In the genomic region with DNA sequence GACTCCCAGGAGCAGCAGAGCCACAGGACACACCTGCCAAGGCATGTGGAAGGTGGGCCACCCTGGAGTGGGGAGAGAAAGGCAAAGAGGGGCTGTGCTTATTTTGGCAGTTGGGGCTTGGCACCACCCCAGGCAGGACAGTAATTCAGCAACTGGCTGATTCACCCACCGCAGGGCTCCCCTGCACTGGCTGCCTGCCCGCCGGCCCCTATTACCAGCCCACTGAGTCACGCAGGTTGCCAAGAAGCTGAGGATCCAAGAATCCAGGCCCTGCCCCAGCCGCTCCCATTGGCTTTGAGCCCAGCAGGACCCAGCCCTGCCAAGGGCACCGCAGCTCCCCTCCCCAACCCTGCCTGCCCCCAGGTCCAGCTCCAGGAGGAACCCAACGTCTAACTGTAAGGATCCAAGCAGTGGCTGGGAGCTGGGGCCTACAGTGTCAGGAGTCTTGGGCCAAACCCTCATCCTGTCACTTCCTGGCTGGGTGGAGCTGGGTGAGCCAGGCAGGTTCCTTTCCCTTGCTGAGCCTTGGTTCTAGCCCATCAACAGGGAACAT, we compare ENCODE assay signal across 8 cellular contexts. TPM values are rescaled to one million over a fixed set of nuclear protein-coding genes. Genes with fewer than 3 reads are reported as not detected.
DNase-seq lines count a peak whose midpoint lies in the region; ATAC-seq and TF ChIP-seq lines count a peak whose summit lies in the region.

No MANE protein-coding gene starts in this region.

- H3K4me1 Mint-ChIP-seq in T-cell: peaks cover 58 to 84% (median 68%) of the 10 kb centered on the region in 3 donors

- POLR2A ChIA-PET in T-cell (lab: Charles Lee): interaction anchor here (0.5 to 0.9 kb wide), 4 partner anchors 9 to 27 kb away, joined by 3 to 5 read pairs (median 3); no protein-coding TSS in a partner anchor

- H3K4me1 ChIP-seq in body of pancreas: peaks cover 67% of the 10 kb centered on the region

- peak; percentile 74 for DNase-seq in GM04504 (ENCODE audit: low read depth)
- peak in 7 of 34 experiments; percentile 26 to 61 (median 35) for DNase-seq in T-cell
- peak; percentile 49 to 84 (median 63) for DNase-seq in body of pancreas
- peak; percentile 93 for DNase-seq in kidney glomerular epithelial cell (lab: John Stamatoyannopoulos, UW)
- peak; percentile 55 to 70 for DNase-seq in stimulated activated CD4-positive, alpha-beta T cell treated with anti-CD3 and anti-CD28 coated beads, Interleukin-4, amount 100 ng/mL, for 48 hours (ENCODE audit: low read depth in 2 of 2)
- DNase-seq in NCI-H524 treated with DMSO at 0.1 percent for 48 hours (lab: John Stamatoyannopoulos, UW): no peak

- intact Hi-C loops in body of pancreas (cut with DNase I): no loop called here

- 30% methylated on average over 7 of the region's 7 CpGs; no CpG with 5 or more reads in 1 of the 2 donors for WGBS in body of pancreas, 2 donors

- peak overlapping the region in 2 of 3 donors; percentile 21 to 83 for H3K4me3 Mint-ChIP-seq in T-cell

- no peak for TF ChIP-seq POLR2A in body of pancreas (IDR thresholded peaks at IDR 0.05)

- CTCF ChIA-PET in T-cell (lab: Charles Lee): interaction anchor here in 1 of 2 donors (2.3 to 5.2 kb wide), 2 partner anchors 8 to 12 kb away, joined by 15 to 45 read pairs; no protein-coding TSS in a partner anchor

- H3K9me3 ChIP-seq in body of pancreas: no peaks in the 10 kb centered on the region

- no peaks in the 10 kb centered on the region for H3K36me3 ChIP-seq in body of pancreas (replicated peaks in 1 of 2; ENCODE audit: insufficient read depth in 1 of 2, low read depth in 2 of 2)

- no peak for TF ChIP-seq CTCF in body of pancreas (IDR thresholded peaks at IDR 0.05)

- H3K36me3 Mint-ChIP-seq in T-cell: peaks cover 4% of the 10 kb centered on the region

- H3K9me3 Mint-ChIP-seq in T-cell: no peaks in the 10 kb centered on the region

- H3K27ac ChIP-seq in body of pancreas: peak overlapping the region; percentile 91 to 99 (median 96)

- peak in 1 of 4 experiments; percentile 7 for ATAC-seq in T-cell (replicated peaks in 1 of 4)
- no peak for ATAC-seq in body of pancreas
- no peak for ATAC-seq in GM21737 (IDR thresholded peaks at IDR 0.05; ENCODE audit: unreplicated experiment)
- no peak for ATAC-seq in HG02884 (IDR thresholded peaks at IDR 0.05; ENCODE audit: unreplicated experiment)

- no peak overlapping the region for H3K4me3 ChIP-seq in body of pancreas

- H3K27me3 Mint-ChIP-seq in T-cell: no peaks in the 10 kb centered on the region

- H3K27ac Mint-ChIP-seq in T-cell: peak overlapping the region; percentile 100

- H3K27me3 ChIP-seq in body of pancreas: no peaks in the 10 kb centered on the region

RNA-seq across cellular contexts. Expression of gene RALGDS, which starts 14.2 kb away (rescaled TPM):
- 100 to 1,000 TPM in 4 of 5 donors, 10 to 100 TPM in 1; 81.0 to 161 (median 137) TPM for total RNA-seq in T-cell
- 10 to 100 TPM; 27.8 to 64.6 TPM for total RNA-seq in body of pancreas

RNA-seq across cellular contexts. Expression of gene GBGT1, which starts 28.4 kb away (rescaled TPM):
- total RNA-seq in T-cell (10 to 100 TPM in 2 of 5 donors, 1 to 10 TPM in 3; 1.3 to 13.3 (median 7.9) TPM), body of pancreas (1 to 10 TPM; 5.4 to 9.2 TPM)
